1 cellular context compared by ENCODE assay signal in the genomic region with DNA sequence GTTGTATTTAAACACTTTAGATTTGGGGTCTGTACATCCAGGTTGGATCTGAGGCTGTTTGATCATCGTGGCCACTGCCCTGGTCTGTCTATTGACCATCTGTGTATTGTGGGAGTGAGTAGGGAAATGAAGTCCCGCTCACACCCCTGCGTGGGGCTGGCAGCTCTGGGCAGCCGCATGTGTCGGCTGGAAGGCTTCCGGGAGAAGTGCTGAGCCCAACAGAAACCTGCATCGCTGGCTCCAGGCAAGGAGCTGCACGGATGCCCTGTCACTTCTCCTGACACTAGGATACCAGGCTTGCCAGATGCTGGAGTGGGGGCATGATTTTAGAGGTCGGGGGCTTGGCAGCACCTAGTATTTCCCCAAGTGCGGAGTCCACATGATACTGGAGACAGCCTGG.
TF ChIP-seq lines count a peak whose summit lies in the region.

No MANE protein-coding gene starts in this region.

TF ChIP-seq in GM23338, 12 proteins besides CTCF, POLR2A, EP300 and RAD21 (continued from another document):
- TF ChIP-seq POLR2AphosphoS5 (IDR thresholded peaks at IDR 0.05; ENCODE audit: low read depth), result no peak
